23 cellular contexts compared by ENCODE assay signal in genomic region chr15:101211897-101212296, GRCh38. TPM values are rescaled to one million over a fixed set of nuclear protein-coding genes. Genes with fewer than 3 reads are reported as not detected.
A peak's percentile ranks its signal among the peaks of the same experiment; 100 is the strongest.
DNase-seq lines count a peak whose midpoint lies in the region; ATAC-seq and TF ChIP-seq lines count a peak whose summit lies in the region.
"Had no signal": no experiment of that assay in that cellular context is flagged by ENCODE, and none has a peak within 500 bp of the region (broad histone marks: within the 10 kb centered on the region; RNA-seq: fewer than 3 reads in every experiment).

No MANE protein-coding gene starts in this region.

- H3K4me1 Mint-ChIP-seq in activated naive CD4-positive, alpha-beta T cell treated with anti-CD3 and anti-CD28 coated beads for 36 hours (ENCODE audit: low read depth), result peaks cover 65% of the 10 kb centered on the region
- peaks cover 84% of the 10 kb centered on the region for H3K4me1 Mint-ChIP-seq in activated CD8-positive, alpha-beta T cell treated with anti-CD3 and anti-CD28 coated beads for 36 hours (ENCODE audit: low read depth)
- peaks cover 56 to 77% of the 10 kb centered on the region in 2 donors for H3K4me1 Mint-ChIP-seq in effector memory CD8-positive, alpha-beta T cell (ENCODE audit: low read depth in 2 of 2)
- peaks cover 90% of the 10 kb centered on the region for H3K4me1 Mint-ChIP-seq in stimulated activated effector memory CD8-positive, alpha-beta T cell treated with anti-CD3 and anti-CD28 coated beads, Interleukin-12 subunit alpha, Interleukin-12 subunit beta, amount 100 ng/mL, for 72 hours

- ATAC-seq in activated naive CD4-positive, alpha-beta T cell treated with anti-CD3 and anti-CD28 coated beads, Interleukin-2, amount 50 U/mL, for 72 hours, result peak; percentile 20 to 62
- ATAC-seq in activated CD8-positive, alpha-beta T cell treated with anti-CD3 and anti-CD28 coated beads for 36 hours, result no peak
- ATAC-seq in effector memory CD8-positive, alpha-beta T cell (replicated peaks), result no peak
- ATAC-seq in stimulated activated effector memory CD8-positive, alpha-beta T cell treated with anti-CD3 and anti-CD28 coated beads, Interleukin-12 subunit alpha, Interleukin-12 subunit beta, amount 100 ng/mL, for 72 hours, result peak; percentile 37
- no peak for ATAC-seq in HG03139 (IDR thresholded peaks at IDR 0.05; ENCODE audit: unreplicated experiment)
- no peak for ATAC-seq in HG03097 (IDR thresholded peaks at IDR 0.05; ENCODE audit: low FRiP score, unreplicated experiment)
- ATAC-seq: GM12878, PC-3 had no signal

- POLR2A ChIA-PET in activated CD8-positive, alpha-beta T cell treated with anti-CD3 and anti-CD28 coated beads for 36 hours (lab: Charles Lee), result interaction anchor here (1.4 kb wide), 1 partner anchor 31 kb away, joined by 4 read pairs; no protein-coding TSS in a partner anchor

- CTCF ChIA-PET in activated naive CD4-positive, alpha-beta T cell treated with anti-CD3 and anti-CD28 coated beads for 36 hours (lab: Charles Lee), result no interaction called here
- CTCF ChIA-PET in activated CD8-positive, alpha-beta T cell treated with anti-CD3 and anti-CD28 coated beads for 36 hours (lab: Charles Lee), result no interaction called here

- H3K27ac Mint-ChIP-seq in activated naive CD4-positive, alpha-beta T cell treated with anti-CD3 and anti-CD28 coated beads, Interleukin-2, amount 50 U/mL, for 72 hours, result peak overlapping the region in 1 of 2 donors; percentile 1
- H3K27ac Mint-ChIP-seq in activated naive CD4-positive, alpha-beta T cell treated with anti-CD3 and anti-CD28 coated beads for 36 hours, result no peak overlapping the region
- H3K27ac Mint-ChIP-seq in activated CD8-positive, alpha-beta T cell treated with anti-CD3 and anti-CD28 coated beads for 36 hours, result peak overlapping the region; percentile 14
- peak overlapping the region; percentile 5 to 60 for H3K27ac Mint-ChIP-seq in effector memory CD8-positive, alpha-beta T cell
- peak overlapping the region; percentile 3 for H3K27ac Mint-ChIP-seq in stimulated activated effector memory CD8-positive, alpha-beta T cell treated with anti-CD3 and anti-CD28 coated beads, Interleukin-12 subunit alpha, Interleukin-12 subunit beta, amount 100 ng/mL, for 72 hours
- H3K27ac Mint-ChIP-seq: CD4-positive, alpha-beta T cell had no signal

- TF ChIP-seq CTCF in activated CD8-positive, alpha-beta T cell treated with anti-CD3 and anti-CD28 coated beads for 36 hours (IDR thresholded peaks at IDR 0.05), result no peak

- intact Hi-C loops in activated naive CD4-positive, alpha-beta T cell treated with anti-CD3 and anti-CD28 coated beads for 36 hours (cut with micrococcal nuclease), result no loop called here
- intact Hi-C loops in activated CD8-positive, alpha-beta T cell treated with anti-CD3 and anti-CD28 coated beads for 36 hours (cut with micrococcal nuclease), result no loop called here

- H3K36me3 Mint-ChIP-seq in activated naive CD4-positive, alpha-beta T cell treated with anti-CD3 and anti-CD28 coated beads, Interleukin-2, amount 50 U/mL, for 72 hours, result peaks cover 6 to 12% of the 10 kb centered on the region in 2 donors
- no peaks in the 10 kb centered on the region for H3K36me3 Mint-ChIP-seq in activated naive CD4-positive, alpha-beta T cell treated with anti-CD3 and anti-CD28 coated beads for 36 hours (ENCODE audit: low read depth)
- H3K36me3 Mint-ChIP-seq in activated CD8-positive, alpha-beta T cell treated with anti-CD3 and anti-CD28 coated beads for 36 hours (ENCODE audit: low read depth), result peaks cover 35% of the 10 kb centered on the region
- H3K36me3 Mint-ChIP-seq in effector memory CD8-positive, alpha-beta T cell (ENCODE audit: insufficient read depth), result peaks cover 9% of the 10 kb centered on the region
- H3K36me3 Mint-ChIP-seq in stimulated activated effector memory CD8-positive, alpha-beta T cell treated with anti-CD3 and anti-CD28 coated beads, Interleukin-12 subunit alpha, Interleukin-12 subunit beta, amount 100 ng/mL, for 72 hours, result peaks cover 96% of the 10 kb centered on the region

- H3K9me3 Mint-ChIP-seq in activated naive CD4-positive, alpha-beta T cell treated with anti-CD3 and anti-CD28 coated beads, Interleukin-2, amount 50 U/mL, for 72 hours, result no peaks in the 10 kb centered on the region
- no peaks in the 10 kb centered on the region for H3K9me3 Mint-ChIP-seq in activated naive CD4-positive, alpha-beta T cell treated with anti-CD3 and anti-CD28 coated beads for 36 hours
- H3K9me3 Mint-ChIP-seq in activated CD8-positive, alpha-beta T cell treated with anti-CD3 and anti-CD28 coated beads for 36 hours, result no peaks in the 10 kb centered on the region
- H3K9me3 Mint-ChIP-seq in effector memory CD8-positive, alpha-beta T cell, result no peaks in the 10 kb centered on the region
- no peaks in the 10 kb centered on the region for H3K9me3 Mint-ChIP-seq in stimulated activated effector memory CD8-positive, alpha-beta T cell treated with anti-CD3 and anti-CD28 coated beads, Interleukin-12 subunit alpha, Interleukin-12 subunit beta, amount 100 ng/mL, for 72 hours
- H3K9me3 Mint-ChIP-seq: CD4-positive, alpha-beta T cell; H9; HFFc6 had no signal

- H3K27me3 Mint-ChIP-seq in activated naive CD4-positive, alpha-beta T cell treated with anti-CD3 and anti-CD28 coated beads for 36 hours (ENCODE audit: low read depth), result no peaks in the 10 kb centered on the region
- H3K27me3 Mint-ChIP-seq in activated CD8-positive, alpha-beta T cell treated with anti-CD3 and anti-CD28 coated beads for 36 hours, result no peaks in the 10 kb centered on the region
- no peaks in the 10 kb centered on the region for H3K27me3 Mint-ChIP-seq in effector memory CD8-positive, alpha-beta T cell
- H3K27me3 Mint-ChIP-seq: CD4-positive, alpha-beta T cell had no signal

- no peak for DNase-seq in activated naive CD4-positive, alpha-beta T cell treated with anti-CD3 and anti-CD28 coated beads, Interleukin-2, amount 50 U/mL, for 72 hours (ENCODE audit: low spot score in 2 of 2)
- DNase-seq in activated naive CD4-positive, alpha-beta T cell treated with anti-CD3 and anti-CD28 coated beads for 36 hours, result no peak
- DNase-seq in activated CD8-positive, alpha-beta T cell treated with anti-CD3 and anti-CD28 coated beads for 36 hours, result no peak
- DNase-seq in effector memory CD8-positive, alpha-beta T cell, result no peak
- DNase-seq in stimulated activated effector memory CD8-positive, alpha-beta T cell treated with anti-CD3 and anti-CD28 coated beads, Interleukin-12 subunit alpha, Interleukin-12 subunit beta, amount 100 ng/mL, for 72 hours (ENCODE audit: low spot score in 2 of 2), result no peak
- DNase-seq: CD4-positive, alpha-beta T cell; COR-L47; DND-41; GM23248; H9; HFFc6; Kasumi-1; NCI-H1436; NCI-H187 treated with DMSO at 0.1 percent for 48 hours; NCI-H2107; NCI-H446 treated with DMSO at 0.1 percent for 48 hours; NCI-H526 treated with DMSO at 0.1 percent for 48 hours; PC-3; RPMI8226; SHP77 had no signal

- no peak overlapping the region for H3K4me3 Mint-ChIP-seq in activated naive CD4-positive, alpha-beta T cell treated with anti-CD3 and anti-CD28 coated beads for 36 hours
- H3K4me3 Mint-ChIP-seq in activated CD8-positive, alpha-beta T cell treated with anti-CD3 and anti-CD28 coated beads for 36 hours, result no peak overlapping the region
- no peak overlapping the region for H3K4me3 Mint-ChIP-seq in effector memory CD8-positive, alpha-beta T cell
- no peak overlapping the region for H3K4me3 Mint-ChIP-seq in stimulated activated effector memory CD8-positive, alpha-beta T cell treated with anti-CD3 and anti-CD28 coated beads, Interleukin-12 subunit alpha, Interleukin-12 subunit beta, amount 100 ng/mL, for 72 hours
- H3K4me3 Mint-ChIP-seq: CD4-positive, alpha-beta T cell; H9; HFFc6 had no signal

RNA-seq across cellular contexts. Expression of gene CHSY1, which starts 40.0 kb away (rescaled TPM):
- total RNA-seq in activated naive CD4-positive, alpha-beta T cell treated with anti-CD3 and anti-CD28 coated beads, Interleukin-2, amount 50 U/mL, for 72 hours, result 10 to 100 TPM; 45.5 to 54.1 TPM
- total RNA-seq in activated naive CD4-positive, alpha-beta T cell treated with anti-CD3 and anti-CD28 coated beads for 36 hours, result 10 to 100 TPM; 19.5 to 21.8 TPM
- 10 to 100 TPM; 57.9 to 58.3 TPM for total RNA-seq in activated CD8-positive, alpha-beta T cell treated with anti-CD3 and anti-CD28 coated beads for 36 hours

Comparison
In these comparisons a context has a peak if more than half of its experiments do, and no peak if none do; other contexts are left out.
1. ATAC-seq: peak in activated naive CD4-positive, alpha-beta T cell treated with anti-CD3 and anti-CD28 coated beads, Interleukin-2, amount 50 U/mL, for 72 hours (2 of 2) and stimulated activated effector memory CD8-positive, alpha-beta T cell treated with anti-CD3 and anti-CD28 coated beads, Interleukin-12 subunit alpha, Interleukin-12 subunit beta, amount 100 ng/mL, for 72 hours (single experiment); none in activated CD8-positive, alpha-beta T cell treated with anti-CD3 and anti-CD28 coated beads for 36 hours (single experiment), effector memory CD8-positive, alpha-beta T cell (single experiment), HG03139 (single experiment) and HG03097 (single experiment).